ENCODE assay signal across 1 cellular context in genomic region chr16:11407047-11407982, GRCh38.
A peak's percentile ranks its signal among the peaks of the same experiment; 100 is the strongest.
TF ChIP-seq lines count a peak whose summit lies in the region.

No MANE protein-coding gene starts in this region.

TF ChIP-seq in HepG2, 621 proteins besides CTCF, POLR2A, EP300 and RAD21 (continued from another document and continues in another):
- TF ChIP-seq ZNF800 (CRISPR knock-in tag; IDR thresholded peaks at IDR 0.05) (no peak), ZNF781 (CRISPR knock-in tag; IDR thresholded peaks at IDR 0.05; ENCODE audit: borderline replicate concordance, not compliant biosample characterization) (peak; percentile 83), RELA (CRISPR knock-in tag; IDR thresholded peaks at IDR 0.05) (no peak), ETS1 (CRISPR knock-in tag; IDR thresholded peaks at IDR 0.05) (no peak), RFX5 (IDR thresholded peaks at IDR 0.05; ENCODE audit: low read depth, low read length) (no peak), LRRFIP1 (CRISPR knock-in tag; conservative IDR thresholded peaks at IDR 0.05) (no peak), SOX6 (IDR thresholded peaks at IDR 0.05) (no peak), SOX6 (CRISPR knock-in tag; IDR thresholded peaks at IDR 0.05) (no peak), ELF4 (CRISPR knock-in tag; IDR thresholded peaks at IDR 0.05; ENCODE audit: borderline replicate concordance) (no peak), TCF7L2 (IDR thresholded peaks at IDR 0.05; ENCODE audit: low read depth, low read length) (no peak), ZNF296 (CRISPR knock-in tag; conservative IDR thresholded peaks at IDR 0.05) (no peak), JUN (CRISPR knock-in tag; IDR thresholded peaks at IDR 0.05) (no peak), HNF1A (IDR thresholded peaks at IDR 0.05; ENCODE audit: low read depth) (no peak), HNF1A (CRISPR knock-in tag; IDR thresholded peaks at IDR 0.05; ENCODE audit: borderline replicate concordance) (no peak), FOXP1 (IDR thresholded peaks at IDR 0.05) (no peak), FOXP1 (CRISPR knock-in tag; IDR thresholded peaks at IDR 0.05) (no peak), SAFB2 (CRISPR knock-in tag; IDR thresholded peaks at IDR 0.05; ENCODE audit: borderline replicate concordance, low read depth) (no peak), NR1H2 (CRISPR knock-in tag; IDR thresholded peaks at IDR 0.05; ENCODE audit: borderline replicate concordance, low read depth) (no peak), ZNF563 (CRISPR knock-in tag; IDR thresholded peaks at IDR 0.05) (no peak), IRF9 (CRISPR knock-in tag; IDR thresholded peaks at IDR 0.05; ENCODE audit: borderline replicate concordance) (no peak), HMG20A (CRISPR knock-in tag; IDR thresholded peaks at IDR 0.05; ENCODE audit: borderline replicate concordance) (no peak), NFRKB (IDR thresholded peaks at IDR 0.05) (no peak), ZNF33A (CRISPR knock-in tag; IDR thresholded peaks at IDR 0.05; ENCODE audit: borderline replicate concordance) (no peak), TFDP1 (CRISPR knock-in tag; IDR thresholded peaks at IDR 0.05; ENCODE audit: borderline replicate concordance) (no peak), XRCC5 (optimal IDR thresholded peaks at IDR 0.05; ENCODE audit: low read length) (peak; percentile 64), ZNF776 (CRISPR knock-in tag; IDR thresholded peaks at IDR 0.05) (no peak), ZNF430 (CRISPR knock-in tag; IDR thresholded peaks at IDR 0.05) (no peak), GATAD1 (CRISPR knock-in tag; IDR thresholded peaks at IDR 0.05) (no peak), ESRRA (CRISPR knock-in tag; IDR thresholded peaks at IDR 0.05; ENCODE audit: low read depth) (no peak), MBNL3 (CRISPR knock-in tag; conservative IDR thresholded peaks at IDR 0.05) (no peak), KMT2B (CRISPR knock-in tag; IDR thresholded peaks at IDR 0.05) (no peak), SMAD3 (CRISPR knock-in tag; IDR thresholded peaks at IDR 0.05) (no peak), ZNF652 (CRISPR knock-in tag; IDR thresholded peaks at IDR 0.05; ENCODE audit: borderline replicate concordance, low read depth) (no peak), MTA1 (CRISPR knock-in tag; IDR thresholded peaks at IDR 0.05; ENCODE audit: borderline replicate concordance) (no peak), DNMT1 (CRISPR knock-in tag; IDR thresholded peaks at IDR 0.05) (no peak), HNF4A (CRISPR knock-in tag; IDR thresholded peaks at IDR 0.05) (no peak), CCAR2 (optimal IDR thresholded peaks at IDR 0.05; ENCODE audit: low read depth, low read length) (no peak), TBP (CRISPR knock-in tag; IDR thresholded peaks at IDR 0.05) (no peak), SP5 (CRISPR knock-in tag; IDR thresholded peaks at IDR 0.05; ENCODE audit: borderline replicate concordance, low read depth) (no peak), BRCA1 (CRISPR knock-in tag; IDR thresholded peaks at IDR 0.05) (no peak), CHCHD3 (CRISPR knock-in tag; IDR thresholded peaks at IDR 0.05) (0 out of 2 replicates have a peak, but pooled peaks have one; percentile 46), AGO2 (optimal IDR thresholded peaks at IDR 0.05; ENCODE audit: low read depth, low read length) (no peak), RFX3 (CRISPR knock-in tag; IDR thresholded peaks at IDR 0.05) (no peak), PAX8 (CRISPR knock-in tag; IDR thresholded peaks at IDR 0.05; ENCODE audit: borderline replicate concordance) (no peak), ZNF589 (CRISPR knock-in tag; conservative IDR thresholded peaks at IDR 0.05) (no peak), YEATS4 (CRISPR knock-in tag; IDR thresholded peaks at IDR 0.05; ENCODE audit: borderline replicate concordance) (no peak), ZNF318 (CRISPR knock-in tag; IDR thresholded peaks at IDR 0.05) (no peak)
